8 cellular contexts compared by ENCODE assay signal in genomic region chr5:68730220-68731010, GRCh38.
DNase-seq lines count a peak whose midpoint lies in the region; ATAC-seq and TF ChIP-seq lines count a peak whose summit lies in the region.

No MANE protein-coding gene starts in this region.

- WGBS in upper lobe of left lung, 2 donors, result 55 to 58% methylated on average over 7 of the region's 7 CpGs

- TF ChIP-seq EP300 in upper lobe of left lung (IDR thresholded peaks at IDR 0.05), result no peak

- peak in 2 of 3 experiments; percentile 7 to 44 for DNase-seq in NCI-H1417 (lab: John Stamatoyannopoulos, UW)
- DNase-seq in NCI-H1417 treated with DMSO at 0.1 percent for 48 hours (lab: John Stamatoyannopoulos, UW), result no peak
- DNase-seq in brain pericyte (ENCODE audit: low read depth, low spot score), result peak; percentile 41
- peak; percentile 89 for DNase-seq in kidney glomerular epithelial cell (lab: John Stamatoyannopoulos, UW)
- no peak for DNase-seq in upper lobe of left lung
- no peak for DNase-seq in stimulated activated CD8-positive, alpha-beta memory T cell treated with anti-CD3 and anti-CD28 coated beads, Interleukin-4, amount 100 ng/mL, for 48 hours
- DNase-seq in islet precursor cell, result no peak

- H3K4me1 ChIP-seq in upper lobe of left lung, result no peaks in the 10 kb centered on the region

- H3K36me3 ChIP-seq in upper lobe of left lung, result no peaks in the 10 kb centered on the region

- H3K27me3 ChIP-seq in upper lobe of left lung, result no peaks in the 10 kb centered on the region

- peak overlapping the region in 1 of 4 donors; percentile 27 for H3K27ac ChIP-seq in upper lobe of left lung

- ATAC-seq in upper lobe of left lung (ENCODE audit: low FRiP score in 2 of 2) (peak; percentile 62 to 88), GM21526 (IDR thresholded peaks at IDR 0.05; ENCODE audit: low FRiP score, unreplicated experiment) (no peak)

- H3K4me3 ChIP-seq in upper lobe of left lung, result no peak overlapping the region

- no peak for TF ChIP-seq CTCF in upper lobe of left lung (IDR thresholded peaks at IDR 0.05)

- H3K9me3 ChIP-seq in upper lobe of left lung, result no peaks in the 10 kb centered on the region

- no peak for TF ChIP-seq POLR2A in upper lobe of left lung (IDR thresholded peaks at IDR 0.05)

Comparison
In these comparisons a context has a peak if more than half of its experiments do, and no peak if none do; other contexts are left out.
1. DNase-seq: peak in NCI-H1417 (2 of 3), brain pericyte (single experiment) and kidney glomerular epithelial cell (single experiment); none in NCI-H1417 treated with DMSO at 0.1 percent for 48 hours (single experiment), upper lobe of left lung (0 of 2), stimulated activated CD8-positive, alpha-beta memory T cell treated with anti-CD3 and anti-CD28 coated beads, Interleukin-4, amount 100 ng/mL, for 48 hours (single experiment) and islet precursor cell (single experiment).